8 cellular contexts compared by ENCODE assay signal in genomic region chr2:24049485-24050021, GRCh38. TPM values are rescaled to one million over a fixed set of nuclear protein-coding genes. Genes with fewer than 3 reads are reported as not detected.
A peak's percentile ranks its signal among the peaks of the same experiment; 100 is the strongest.
DNase-seq lines count a peak whose midpoint lies in the region; ATAC-seq, FAIRE-seq and TF ChIP-seq lines count a peak whose summit lies in the region.

FKBP1B (plus strand) TSS chr2:24049741; CDS start chr2:24049850, 109 bp downstream.

- H3K9me3 Mint-ChIP-seq in WTC11, result no peaks in the 10 kb centered on the region

- H3K79me2 ChIP-seq in HepG2 (ENCODE audit: insufficient read depth, low read length), result peaks cover 30% of the 10 kb centered on the region

- no TSS peak for BruUV-seq in HepG2 (replicated peaks; lab: Mats Ljungman, UMichigan)

- H3K36me3 ChIP-seq in colonic mucosa (no peaks in the 10 kb centered on the region), HepG2 (replicated peaks in 1 of 2; ENCODE audit: control insufficient read depth in 1 of 2, insufficient read depth in 2 of 2, low read length in 2 of 2) (peaks cover 0 to 2% of the 10 kb centered on the region in 2 experiments; a peak in 3 of 5 replicates)

- DNase-seq in ELR (ENCODE audit: low read depth), result peak; percentile 83
- DNase-seq in NCI-H1092 (lab: John Stamatoyannopoulos, UW), result peak; percentile 5
- peak; percentile 86 for DNase-seq in WTC11 (ENCODE audit: low spot score)
- DNase-seq in colonic mucosa, result peak; percentile 83
- DNase-seq in HepG2 (ENCODE audit: low spot score), result peak; percentile 60
- DNase-seq in stimulated activated CD4-positive, alpha-beta T cell treated with anti-CD3 and anti-CD28 coated beads, Interleukin-4, amount 100 ng/mL, for 1 hour, result peak; percentile 52
- no peak for DNase-seq in DMS153 treated with DMSO at 0.1 percent for 48 hours (lab: John Stamatoyannopoulos, UW; ENCODE audit: unreplicated experiment)

- peak within 1 kb of the TSS; percentile 55 for H3K4me3 ChIP-seq in colonic mucosa
- peak within 1 kb of the TSS; percentile 92 to 95 (median 94) for H3K4me3 ChIP-seq in HepG2 (replicated peaks in 1 of 3; ENCODE audit: insufficient read depth in 1 of 3, low read depth in 2 of 3, low read length in 3 of 3)

- 17% methylated on average over 4 of the region's 52 CpGs for WGBS in HepG2 (ENCODE audit: low lambda C conversion rate)

- POLR2A ChIA-PET in WTC11 (lab: Charles Lee) (interaction anchor here (0.9 to 1.5 kb wide), 2 partner anchors 24 to 27 kb away, joined by 3 to 10 read pairs; no protein-coding TSS in a partner anchor), HepG2 (lab: Yijun Ruan, JAX) (interaction anchor here (0.7 to 5.4 kb wide), 11 partner anchors 12 to 122 kb away, joined by 3 to 76 read pairs (median 10); partner anchors contain the start of genes ATAD2B, SF3B6 and TP53I3)

- TF ChIP-seq EP300 in HepG2 (IDR thresholded peaks at IDR 0.05; ENCODE audit: low read depth in 2 of 2, low read length in 2 of 2), result no peak
- TF ChIP-seq EP300 in HepG2 (CRISPR knock-in tag; IDR thresholded peaks at IDR 0.05; ENCODE audit: borderline replicate concordance), result no peak

- no peaks in the 10 kb centered on the region for H4K20me1 ChIP-seq in HepG2 (ENCODE audit: insufficient read depth, low read length)

- peak within 1 kb of the TSS; percentile 55 to 68 for H3K9ac ChIP-seq in colonic mucosa (ENCODE audit: low read depth in 2 of 2, low read length in 2 of 2)
- peak within 1 kb of the TSS; percentile 77 for H3K9ac ChIP-seq in HepG2 (ENCODE audit: insufficient read depth, low read depth, low read length)

- H3K36me3 Mint-ChIP-seq in WTC11, result peaks cover 5% of the 10 kb centered on the region; the same call in 1 of the 2 replicates

- H3K27ac ChIP-seq in colonic mucosa (peak within 1 kb of the TSS; percentile 39), HepG2 (ENCODE audit: extremely low read length, insufficient read depth, low read length) (peak within 1 kb of the TSS; percentile 45)

- in situ Hi-C loops in HepG2 (cut with HindIII; ENCODE audit: extremely low pct_ligation_motif_present, low pct_unique_long_range_greater_than_20kb), result no loop called here

- peak within 1 kb of the TSS; percentile 63; the same call in 1 of the 2 replicates for H3K27ac Mint-ChIP-seq in WTC11

- TF ChIP-seq CTCF in WTC11 (IDR thresholded peaks at IDR 0.05), result no peak
- no peak for TF ChIP-seq CTCF in colonic mucosa (IDR thresholded peaks at IDR 0.05)
- TF ChIP-seq CTCF in HepG2 (CRISPR knock-in tag; IDR thresholded peaks at IDR 0.05), result no peak

- H3K27me3 ChIP-seq in colonic mucosa (no peaks in the 10 kb centered on the region), HepG2 (ENCODE audit: control insufficient read depth in 1 of 2, insufficient read depth in 2 of 2, low read length in 2 of 2) (no peaks in the 10 kb centered on the region; a peak in 2 of 5 replicates)

- H2AFZ ChIP-seq in HepG2 (ENCODE audit: low read length), result no peak within 1 kb of the TSS

- H3K4me3 Mint-ChIP-seq in WTC11, result no peak within 1 kb of the TSS

- CTCF ChIA-PET in WTC11 (lab: Charles Lee) (interaction anchor here (1.4 to 2.5 kb wide), 2 partner anchors 12 to 35 kb away, joined by 4 to 10 read pairs; partner anchors contain the start of gene TP53I3), HepG2 (lab: Yijun Ruan, JAX; ENCODE audit: low intra/inter-chr PET ratio, low total read pairs) (no interaction called here)

- peaks cover 26% of the 10 kb centered on the region for H3K4me1 Mint-ChIP-seq in WTC11

- H3K9me3 ChIP-seq in colonic mucosa (no peaks in the 10 kb centered on the region), HepG2 (ENCODE audit: low read length) (no peaks in the 10 kb centered on the region)

- H3K4me1 ChIP-seq in colonic mucosa (peaks cover 11% of the 10 kb centered on the region), HepG2 (ENCODE audit: insufficient read depth, low read length) (peaks cover 69% of the 10 kb centered on the region)

- ATAC-seq in WTC11 (peak; percentile 60), HepG2 (peak; percentile 41), GM19023 (IDR thresholded peaks at IDR 0.05; ENCODE audit: unreplicated experiment) (no peak)

- peak within 1 kb of the TSS; percentile 82 for H3K4me2 ChIP-seq in HepG2 (ENCODE audit: low read depth, low read length)

- no peaks in the 10 kb centered on the region for H3K27me3 Mint-ChIP-seq in WTC11 (ENCODE audit: low read depth)

- intact Hi-C loops in colonic mucosa (cut with DNase I) (no loop called here), HepG2 (cut with micrococcal nuclease; ENCODE audit: unreplicated experiment) (no loop called here)

- no peak for TF ChIP-seq RAD21 in HepG2 (CRISPR knock-in tag; IDR thresholded peaks at IDR 0.05)

- no peak for FAIRE-seq in HepG2 (lab: Jason Lieb, UNC)

- TF ChIP-seq POLR2A in HepG2 (IDR thresholded peaks at IDR 0.05; ENCODE audit: insufficient read depth in 1 of 2, low read depth in 2 of 2, low read length in 2 of 2), result peak; percentile 71 to 89

TF ChIP-seq in WTC11, 78 proteins besides CTCF, POLR2A, EP300 and RAD21 (continues in another document):
- no peak for TF ChIP-seq CBFB (CRISPR knock-in tag; IDR thresholded peaks at IDR 0.05; ENCODE audit: low read depth)
- TF ChIP-seq SMAD3 (CRISPR knock-in tag; IDR thresholded peaks at IDR 0.05; ENCODE audit: borderline replicate concordance), result no peak
- TF ChIP-seq ZNF121 (CRISPR knock-in tag; IDR thresholded peaks at IDR 0.05), result no peak
- no peak for TF ChIP-seq ZSCAN18 (CRISPR knock-in tag; IDR thresholded peaks at IDR 0.05)

TF ChIP-seq in HepG2, 621 proteins besides CTCF, POLR2A, EP300 and RAD21 (continues in another document):
- TF ChIP-seq, protein P1, sequence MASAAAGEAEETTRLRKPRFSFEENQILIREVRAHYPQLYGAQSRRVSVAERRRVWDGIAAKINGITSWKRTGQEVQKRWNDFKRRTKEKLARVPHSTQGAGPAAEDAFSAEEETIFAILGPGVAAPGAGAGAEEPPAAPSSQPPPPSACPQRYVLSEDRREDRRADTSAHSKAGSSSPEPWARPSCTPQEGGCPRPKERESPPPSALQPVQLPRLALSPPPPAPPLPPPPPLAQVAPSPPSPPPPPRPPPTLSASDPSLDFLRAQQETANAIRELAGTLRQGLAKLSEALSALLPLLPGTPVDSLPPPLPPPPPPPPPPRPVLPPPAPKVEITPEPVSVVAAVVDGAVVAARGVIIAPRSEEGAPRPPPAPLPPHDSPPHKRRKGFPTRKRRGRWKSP (CRISPR knock-in tag; IDR thresholded peaks at IDR 0.05), result peak; percentile 54; the same call in 1 of the 2 replicates
- peak; percentile 31; the same call in 1 of the 2 replicates for TF ChIP-seq ZNF816 (CRISPR knock-in tag; IDR thresholded peaks at IDR 0.05; ENCODE audit: borderline replicate concordance)
- TF ChIP-seq, protein P2, sequence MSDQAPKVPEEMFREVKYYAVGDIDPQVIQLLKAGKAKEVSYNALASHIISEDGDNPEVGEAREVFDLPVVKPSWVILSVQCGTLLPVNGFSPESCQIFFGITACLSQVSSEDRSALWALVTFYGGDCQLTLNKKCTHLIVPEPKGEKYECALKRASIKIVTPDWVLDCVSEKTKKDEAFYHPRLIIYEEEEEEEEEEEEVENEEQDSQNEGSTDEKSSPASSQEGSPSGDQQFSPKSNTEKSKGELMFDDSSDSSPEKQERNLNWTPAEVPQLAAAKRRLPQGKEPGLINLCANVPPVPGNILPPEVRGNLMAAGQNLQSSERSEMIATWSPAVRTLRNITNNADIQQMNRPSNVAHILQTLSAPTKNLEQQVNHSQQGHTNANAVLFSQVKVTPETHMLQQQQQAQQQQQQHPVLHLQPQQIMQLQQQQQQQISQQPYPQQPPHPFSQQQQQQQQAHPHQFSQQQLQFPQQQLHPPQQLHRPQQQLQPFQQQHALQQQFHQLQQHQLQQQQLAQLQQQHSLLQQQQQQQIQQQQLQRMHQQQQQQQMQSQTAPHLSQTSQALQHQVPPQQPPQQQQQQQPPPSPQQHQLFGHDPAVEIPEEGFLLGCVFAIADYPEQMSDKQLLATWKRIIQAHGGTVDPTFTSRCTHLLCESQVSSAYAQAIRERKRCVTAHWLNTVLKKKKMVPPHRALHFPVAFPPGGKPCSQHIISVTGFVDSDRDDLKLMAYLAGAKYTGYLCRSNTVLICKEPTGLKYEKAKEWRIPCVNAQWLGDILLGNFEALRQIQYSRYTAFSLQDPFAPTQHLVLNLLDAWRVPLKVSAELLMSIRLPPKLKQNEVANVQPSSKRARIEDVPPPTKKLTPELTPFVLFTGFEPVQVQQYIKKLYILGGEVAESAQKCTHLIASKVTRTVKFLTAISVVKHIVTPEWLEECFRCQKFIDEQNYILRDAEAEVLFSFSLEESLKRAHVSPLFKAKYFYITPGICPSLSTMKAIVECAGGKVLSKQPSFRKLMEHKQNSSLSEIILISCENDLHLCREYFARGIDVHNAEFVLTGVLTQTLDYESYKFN (CRISPR knock-in tag; conservative IDR thresholded peaks at IDR 0.05), result 0 out of 2 replicates have a peak, but pooled peaks have one; percentile 35
- peak; percentile 83 for TF ChIP-seq THAP11 (CRISPR knock-in tag; IDR thresholded peaks at IDR 0.05)
- TF ChIP-seq YY1 (IDR thresholded peaks at IDR 0.05; ENCODE audit: insufficient read depth, insufficient replicate concordance, low read depth, low read length), result peak; percentile 60

RNA-seq across cellular contexts. Expression of gene FKBP1B, which starts in this region (rescaled TPM):
- 58.6 to 83.9 TPM (median 74.8 TPM) in 3 replicates for total RNA-seq in WTC11 (2021)
- total RNA-seq in colonic mucosa, result 10 to 100 TPM in 1 of 2 donors, 1 to 10 TPM in 1; 8.0 to 11.8 TPM
- 35.2 and 36.8 TPM in 2 replicates for total RNA-seq in HepG2 (2016; rRNA removed; fragmentation: Illumina TruSeq; extraction: Trizol)
- total RNA-seq in HepG2 (2016; cell fraction: cytosol; rRNA removed; fragmentation: Illumina TruSeq; extraction: Trizol; ENCODE audit: low read depth), result 55.0 and 71.6 TPM in 2 replicates
- 34.9 and 36.5 TPM in 2 replicates for total RNA-seq in HepG2 (2016; cell fraction: insoluble cytoplasmic fraction; rRNA removed; fragmentation: Illumina TruSeq; extraction: Trizol)
- total RNA-seq in HepG2 (2016; cell fraction: membrane; rRNA removed; fragmentation: Illumina TruSeq; extraction: Trizol), result 58.1 and 75.9 TPM in 2 replicates
- 12.0 and 18.4 TPM in 2 replicates for total RNA-seq in HepG2 (2016; cell fraction: nucleus; rRNA removed; fragmentation: Illumina TruSeq; extraction: Trizol)
- 96.3 and 103 TPM in 2 replicates for polyA plus RNA-seq in HepG2 (2011; rRNA removed)
- 87.0 and 103 TPM in 2 replicates for polyA plus RNA-seq in HepG2 (2011; cell fraction: cytosol; rRNA removed)
- 33.1 and 49.7 TPM in 2 replicates for polyA plus RNA-seq in HepG2 (2011; cell fraction: nucleus; rRNA removed)
- polyA plus RNA-seq in HepG2 (2012), result 47.5 and 47.8 TPM in 2 replicates
- polyA plus RNA-seq in HepG2 (2016; cell fraction: cytosol; fragmentation: Illumina TruSeq; extraction: Trizol; ENCODE audit: low read depth), result 73.6 and 97.4 TPM in 2 replicates
- polyA plus RNA-seq in HepG2 (2016; cell fraction: insoluble cytoplasmic fraction; fragmentation: Illumina TruSeq; extraction: Trizol; ENCODE audit: low read depth), result 41.3 and 48.9 TPM in 2 replicates
- 69.3 and 86.0 TPM in 2 replicates for polyA plus RNA-seq in HepG2 (2016; cell fraction: membrane; fragmentation: Illumina TruSeq; extraction: Trizol; ENCODE audit: low read depth)
- 29.4 and 29.5 TPM in 2 replicates for polyA plus RNA-seq in HepG2 (2016; cell fraction: nucleus; fragmentation: Illumina TruSeq; extraction: Trizol; ENCODE audit: insufficient read depth, low read depth)
- polyA minus RNA-seq in HepG2 (2011; rRNA and poly(A)+ RNA removed; ENCODE audit: low replicate concordance), result 52.4 TPM in 1 of 2 replicates, not detected in the other
- polyA minus RNA-seq in HepG2 (2011; cell fraction: cytosol; rRNA and poly(A)+ RNA removed), result 15.2 and 16.6 TPM in 2 replicates
- 10.4 and 15.9 TPM in 2 replicates for polyA minus RNA-seq in HepG2 (2011; cell fraction: nucleus; rRNA and poly(A)+ RNA removed)
